ENCODE assay signal across 12 cellular contexts in the genomic region with DNA sequence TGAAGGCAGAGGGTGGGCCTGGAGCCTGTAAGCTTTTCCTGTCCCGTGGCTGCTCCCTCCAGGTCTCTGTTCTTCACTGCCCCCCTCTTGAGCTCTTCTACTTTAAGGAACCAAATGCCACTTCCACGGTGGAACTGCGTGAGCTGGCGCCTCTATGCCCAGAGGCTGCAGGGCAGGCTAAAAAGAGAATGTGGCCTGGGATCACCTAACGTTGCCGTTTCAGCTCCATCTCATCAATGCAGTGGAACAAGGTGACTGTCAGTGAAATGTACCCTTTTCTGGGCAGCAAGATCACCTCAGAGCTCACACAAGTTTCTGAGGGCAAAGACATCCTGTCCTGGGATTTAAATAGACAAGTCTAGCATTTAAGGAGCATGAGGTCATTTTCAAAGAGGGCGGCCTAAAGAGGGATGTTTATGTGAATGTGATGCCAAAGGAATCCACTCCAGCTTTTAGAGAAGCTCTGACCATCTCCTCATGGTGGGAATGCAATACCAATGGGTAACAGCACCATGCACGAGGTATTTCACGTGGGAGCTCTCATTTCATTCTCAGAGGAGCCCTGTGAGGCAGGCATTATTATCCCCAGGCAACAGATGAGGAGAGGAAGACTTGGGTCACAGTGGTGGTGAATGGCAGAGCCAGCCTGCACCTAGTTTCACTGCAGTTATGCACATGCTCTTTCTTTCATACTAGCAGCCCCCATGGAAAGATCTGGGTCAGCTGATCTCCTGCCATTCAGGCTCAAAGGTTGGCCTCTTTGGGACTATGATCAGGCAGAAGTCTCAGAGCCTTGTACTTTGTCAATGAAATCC. TPM values are rescaled to one million over a fixed set of nuclear protein-coding genes. Genes with fewer than 3 reads are reported as not detected.
A peak's percentile ranks its signal among the peaks of the same experiment; 100 is the strongest.
DNase-seq lines count a peak whose midpoint lies in the region; ATAC-seq and TF ChIP-seq lines count a peak whose summit lies in the region.
"Had no signal": no experiment of that assay in that cellular context is flagged by ENCODE, and none has a peak within 500 bp of the region (broad histone marks: within the 10 kb centered on the region; RNA-seq: fewer than 3 reads in every experiment).

No MANE protein-coding gene starts in this region.

- H3K27me3 Mint-ChIP-seq in activated T-helper 1 cell treated with anti-CD3 and anti-CD28 coated beads, Interleukin-12 subunit alpha, Interleukin-12 subunit beta, Interleukin-2, Interleukin-4 antibody, amounts not matched to agents 30 ng/mL and 10 ng/mL and 1 ng/mL, durations not matched to agents 14 hours and 24 hours and 36 hours (ENCODE audit: insufficient read depth) = no peaks in the 10 kb centered on the region

- no peaks in the 10 kb centered on the region for H3K27me3 ChIP-seq in PC-3 (ENCODE audit: low read length)
- H3K27me3 ChIP-seq: tibial nerve had no signal

- POLR2A ChIA-PET in PC-3 (lab: Charles Lee; ENCODE audit: unreplicated experiment) = no interaction called here

- DNase-seq in AG09319 (ENCODE audit: extremely low read depth, low read depth) (peak; percentile 20), ELR (ENCODE audit: low read depth) (peak; percentile 66), islet precursor cell (peak; percentile 53), NCI-H774 (lab: John Stamatoyannopoulos, UW) (no peak), GM13977 (ENCODE audit: low spot score) (no peak), PC-3 (no peak)
- DNase-seq in activated T-helper 1 cell treated with anti-CD3 and anti-CD28 coated beads, Interleukin-12 subunit alpha, Interleukin-12 subunit beta, Interleukin-2, Interleukin-4 antibody, amounts not matched to agents 30 ng/mL and 10 ng/mL and 1 ng/mL, durations not matched to agents 14 hours and 24 hours and 36 hours (ENCODE audit: low spot score) = no peak
- DNase-seq: activated T-cell treated with anti-CD3 and anti-CD28 coated beads, Interleukin-2, amount 50 U/mL, for 1 hour; NK-92 treated with Interleukin-12 subunit alpha and Interleukin-12 subunit beta, amount 100 ng/mL, for 24 hours had no signal

- H3K36me3 Mint-ChIP-seq in activated T-helper 1 cell treated with anti-CD3 and anti-CD28 coated beads, Interleukin-12 subunit alpha, Interleukin-12 subunit beta, Interleukin-2, Interleukin-4 antibody, amounts not matched to agents 30 ng/mL and 10 ng/mL and 1 ng/mL, durations not matched to agents 14 hours and 24 hours and 36 hours (ENCODE audit: low read depth) = peaks cover 8% of the 10 kb centered on the region

- peaks cover 93% of the 10 kb centered on the region for H3K4me1 Mint-ChIP-seq in activated T-helper 1 cell treated with anti-CD3 and anti-CD28 coated beads, Interleukin-12 subunit alpha, Interleukin-12 subunit beta, Interleukin-2, Interleukin-4 antibody, amounts not matched to agents 30 ng/mL and 10 ng/mL and 1 ng/mL, durations not matched to agents 14 hours and 24 hours and 36 hours (ENCODE audit: low read depth)

- ATAC-seq in GM19467 (IDR thresholded peaks at IDR 0.05; ENCODE audit: unreplicated experiment) (no peak), PC-3 (no peak)

- peaks cover 8% of the 10 kb centered on the region; the same call in 1 of the 2 replicates for H3K4me1 ChIP-seq in PC-3 (ENCODE audit: insufficient read depth, low read length)
- H3K4me1 ChIP-seq: prostate gland had no signal

- no peak overlapping the region for H3K4me3 Mint-ChIP-seq in activated T-helper 1 cell treated with anti-CD3 and anti-CD28 coated beads, Interleukin-12 subunit alpha, Interleukin-12 subunit beta, Interleukin-2, Interleukin-4 antibody, amounts not matched to agents 30 ng/mL and 10 ng/mL and 1 ng/mL, durations not matched to agents 14 hours and 24 hours and 36 hours

- no TSS peak for BruUV-seq in PC-3 (replicated peaks; lab: Mats Ljungman, UMichigan)

- H3K27ac Mint-ChIP-seq in activated T-helper 1 cell treated with anti-CD3 and anti-CD28 coated beads, Interleukin-12 subunit alpha, Interleukin-12 subunit beta, Interleukin-2, Interleukin-4 antibody, amounts not matched to agents 30 ng/mL and 10 ng/mL and 1 ng/mL, durations not matched to agents 14 hours and 24 hours and 36 hours = peak overlapping the region; percentile 20

- in situ Hi-C loops in GM13977 (cut with MboI; ENCODE audit: low pct_unique_long_range_greater_than_20kb, low sequenced_read_pairs, unreplicated experiment) = no loop called here

- no peak overlapping the region for H3K9ac ChIP-seq in PC-3 (ENCODE audit: low read length)

- no peaks in the 10 kb centered on the region for H3F3A ChIP-seq in PC-3 (ENCODE audit: low read length, unreplicated experiment)

- H3K9me2 ChIP-seq in PC-3 (replicated peaks; ENCODE audit: low read length) = no peaks in the 10 kb centered on the region

- no peaks in the 10 kb centered on the region for H3K9me3 ChIP-seq in PC-3 (ENCODE audit: low read length)
- H3K9me3 ChIP-seq: prostate gland, tibial nerve had no signal

- H3K27ac ChIP-seq in PC-3 (ENCODE audit: low read length) = no peak overlapping the region
- H3K27ac ChIP-seq: prostate gland, tibial nerve had no signal

- TF ChIP-seq CTCF in AG09319 (IDR thresholded peaks at IDR 0.05; ENCODE audit: low read depth, low read length) (no peak), GM13977 (IDR thresholded peaks at IDR 0.05; ENCODE audit: extremely low read depth, insufficient read depth, missing control alignments) (no peak), PC-3 (conservative IDR thresholded peaks at IDR 0.05; ENCODE audit: low read depth, low read length) (no peak)

- intact Hi-C loops in activated T-helper 1 cell treated with anti-CD3 and anti-CD28 coated beads, Interleukin-12 subunit alpha, Interleukin-12 subunit beta, Interleukin-2, Interleukin-4 antibody, amounts not matched to agents 30 ng/mL and 10 ng/mL and 1 ng/mL, durations not matched to agents 14 hours and 24 hours and 36 hours (cut with micrococcal nuclease) = no loop called here
- intact Hi-C loops in PC-3 (cut with micrococcal nuclease) = no loop called here

- no peak overlapping the region for H3K4me2 ChIP-seq in PC-3 (ENCODE audit: low read length)

- H3K4me3 ChIP-seq in PC-3 (ENCODE audit: low read length) = no peak overlapping the region
- H3K4me3 ChIP-seq: prostate gland, tibial nerve had no signal

- CTCF ChIA-PET in PC-3 (lab: Charles Lee) = no interaction called here

- H4K20me1 ChIP-seq in PC-3 (ENCODE audit: low read length) = no peaks in the 10 kb centered on the region

- no peaks in the 10 kb centered on the region for H3K9me3 Mint-ChIP-seq in activated T-helper 1 cell treated with anti-CD3 and anti-CD28 coated beads, Interleukin-12 subunit alpha, Interleukin-12 subunit beta, Interleukin-2, Interleukin-4 antibody, amounts not matched to agents 30 ng/mL and 10 ng/mL and 1 ng/mL, durations not matched to agents 14 hours and 24 hours and 36 hours

- no peaks in the 10 kb centered on the region for H3K79me2 ChIP-seq in PC-3 (ENCODE audit: low read length)

- no peaks in the 10 kb centered on the region for H3K36me3 ChIP-seq in PC-3 (ENCODE audit: low read depth, low read length)
- H3K36me3 ChIP-seq: prostate gland, tibial nerve had no signal

- H2AFZ ChIP-seq in PC-3 (ENCODE audit: low read length) = no peak overlapping the region

RNA-seq across cellular contexts. Expression of a gene that starts 39.3 kb away (rescaled TPM):
- 135 and 139 TPM in 2 replicates for total RNA-seq in activated T-helper 1 cell treated with anti-CD3 and anti-CD28 coated beads, Interleukin-12 subunit alpha, Interleukin-12 subunit beta, Interleukin-2, Interleukin-4 antibody, amounts not matched to agents 30 ng/mL and 10 ng/mL and 1 ng/mL, durations not matched to agents 14 hours and 24 hours and 36 hours
- 2.4 and 2.6 TPM in 2 replicates for total RNA-seq in PC-3 (2014; rRNA removed)

Comparison
In these comparisons a context has a peak if more than half of its experiments do, and no peak if none do; other contexts are left out.
1. DNase-seq: peak in AG09319 (single experiment), ELR (single experiment) and islet precursor cell (single experiment); none in activated T-helper 1 cell treated with anti-CD3 and anti-CD28 coated beads, Interleukin-12 subunit alpha, Interleukin-12 subunit beta, Interleukin-2, Interleukin-4 antibody, amounts not matched to agents 30 ng/mL and 10 ng/mL and 1 ng/mL, durations not matched to agents 14 hours and 24 hours and 36 hours (single experiment), NCI-H774 (single experiment), GM13977 (single experiment) and PC-3 (single experiment).
2. RNA of a gene that starts 39.3 kb away (total RNA-seq): 135 to 139 TPM in activated T-helper 1 cell treated with anti-CD3 and anti-CD28 coated beads, Interleukin-12 subunit alpha, Interleukin-12 subunit beta, Interleukin-2, Interleukin-4 antibody, amounts not matched to agents 30 ng/mL and 10 ng/mL and 1 ng/mL, durations not matched to agents 14 hours and 24 hours and 36 hours; 2.4 to 2.6 TPM in PC-3; every median in the first group is over 10 times any median in the second.